ENCODE assay signal across 6 cellular contexts in the genomic region with DNA sequence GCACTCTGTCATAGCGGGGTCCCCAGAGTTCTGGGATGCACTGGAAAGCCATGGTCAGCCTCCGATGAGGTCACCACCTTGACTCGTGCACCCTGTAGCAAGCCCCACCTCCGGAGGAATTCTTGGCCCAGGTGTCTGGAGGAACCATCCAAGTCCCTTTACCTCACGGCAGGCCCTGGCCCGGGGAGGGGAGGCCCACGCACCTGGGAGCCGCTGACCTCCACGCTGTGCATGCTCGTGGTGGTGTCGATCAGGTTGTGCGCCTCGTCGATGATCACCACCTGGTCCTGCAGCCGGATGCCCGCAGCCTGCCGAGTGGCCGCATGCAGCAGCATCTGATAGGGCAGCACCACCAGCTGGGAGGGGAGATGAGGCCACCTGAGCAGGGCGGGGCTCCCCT.
DNase-seq lines count a peak whose midpoint lies in the region; ATAC-seq and TF ChIP-seq lines count a peak whose summit lies in the region.
"Not testable (repeated sequence)": the region's sequence is repeated elsewhere in the genome, so short reads cannot be mapped to it uniquely, and the experiment has no call there.

No MANE protein-coding gene starts in this region.

- H3K9me3 Mint-ChIP-seq in WTC11, endodermal cell: not testable (repeated sequence)

- not testable (repeated sequence) for H3K9me3 ChIP-seq in endodermal cell (ENCODE audit: control insufficient read depth, low read length)

- H3K27me3 ChIP-seq in endodermal cell (ENCODE audit: control insufficient read depth, insufficient read depth, low read length, poor library complexity, severe bottlenecking) = not testable (repeated sequence)

- CTCF ChIA-PET in WTC11 (lab: Charles Lee) = not testable (repeated sequence)

- H3K4me3 Mint-ChIP-seq in WTC11, endodermal cell: not testable (repeated sequence)

- not testable (repeated sequence) for DNase-seq in WTC11 (ENCODE audit: low spot score)
- DNase-seq in ecto neural progenitor cell (ENCODE audit: low spot score) (peak; percentile 15), endodermal cell (peak; percentile 36), cardiac septum (ENCODE audit: low spot score) (peak; percentile 20), islet precursor cell (peak; percentile 40), posterior vena cava (ENCODE audit: low spot score) (peak; percentile 67)

- H3K27ac ChIP-seq in endodermal cell (ENCODE audit: low read depth, low read length) = not testable (repeated sequence)

- WGBS in endodermal cell (ENCODE audit: insufficient coverage in 1 of 2, insufficient read length in 1 of 2), 2 experiments = 92% methylated on average over 15 of the region's 19 CpGs; no CpG with 5 or more reads in 1 of the 2 experiments

- TF ChIP-seq CTCF in WTC11 (IDR thresholded peaks at IDR 0.05); endodermal cell (conservative IDR thresholded peaks at IDR 0.05): not testable (repeated sequence)

- POLR2A ChIA-PET in WTC11 (lab: Charles Lee) = not testable (repeated sequence)

- H3K27ac Mint-ChIP-seq in WTC11, endodermal cell: not testable (repeated sequence)

- H3K36me3 Mint-ChIP-seq in WTC11 (peaks cover 10% of the 10 kb centered on the region), endodermal cell (ENCODE audit: low read depth) (peaks cover 15% of the 10 kb centered on the region)

- not testable (repeated sequence) for H3K36me3 ChIP-seq in endodermal cell (ENCODE audit: control insufficient read depth, insufficient read depth, low read length)

- H3K4me3 ChIP-seq in endodermal cell (ENCODE audit: low read length) = not testable (repeated sequence)

- not testable (repeated sequence) for H3K9ac ChIP-seq in endodermal cell (ENCODE audit: extremely low read depth, low read length, poor library complexity, severe bottlenecking)

- not testable (repeated sequence) for H3K4me1 ChIP-seq in endodermal cell (ENCODE audit: control insufficient read depth, insufficient read depth, low read length)

- H3K4me1 Mint-ChIP-seq in WTC11, endodermal cell: not testable (repeated sequence)

- peak; percentile 48; the same call in 1 of the 2 replicates for ATAC-seq in WTC11

- intact Hi-C loops in cardiac septum (cut with DNase I); posterior vena cava (cut with DNase I): not testable (repeated sequence)

- H3K27me3 Mint-ChIP-seq in WTC11 (ENCODE audit: low read depth); endodermal cell (ENCODE audit: insufficient read depth): not testable (repeated sequence)
